ENCODE assay signal across 9 cellular contexts in the genomic region with DNA sequence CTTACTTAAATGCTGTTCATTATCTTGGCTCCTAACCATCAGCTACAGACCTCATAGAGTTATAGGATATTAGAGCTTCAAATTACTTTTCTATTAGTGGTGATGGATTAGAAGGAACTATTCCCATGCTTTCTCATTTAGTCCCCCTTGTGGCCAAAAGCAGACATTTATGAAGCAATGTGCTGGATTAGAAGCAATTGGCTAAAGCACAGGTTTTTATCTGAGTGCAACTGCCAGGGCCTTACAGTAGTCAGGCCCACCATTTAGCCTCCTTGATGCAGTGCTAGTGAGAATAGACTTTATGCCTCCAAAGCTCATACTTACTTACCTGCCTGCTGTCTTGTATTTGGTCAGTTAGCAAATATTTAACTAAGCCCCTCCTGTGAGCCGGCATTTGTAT.
DNase-seq lines count a peak whose midpoint lies in the region; ATAC-seq, FAIRE-seq and TF ChIP-seq lines count a peak whose summit lies in the region.
"Had no signal": no experiment of that assay in that cellular context is flagged by ENCODE, and none has a peak within 500 bp of the region (broad histone marks: within the 10 kb centered on the region; RNA-seq: fewer than 3 reads in every experiment).

No MANE protein-coding gene starts in this region.

- peaks cover 38% of the 10 kb centered on the region for H3K9me3 Mint-ChIP-seq in endodermal cell
- no peaks in the 10 kb centered on the region for H3K9me3 Mint-ChIP-seq in neural progenitor cell
- H3K9me3 Mint-ChIP-seq: memory B cell had no signal

- no peaks in the 10 kb centered on the region for H3K36me3 Mint-ChIP-seq in endodermal cell (ENCODE audit: low read depth)
- no peaks in the 10 kb centered on the region for H3K36me3 Mint-ChIP-seq in neural progenitor cell
- H3K36me3 Mint-ChIP-seq: memory B cell had no signal

- H3K9me3 ChIP-seq in endodermal cell (ENCODE audit: control insufficient read depth, low read length) (no peaks in the 10 kb centered on the region), neural progenitor cell (ENCODE audit: low read depth) (peaks cover 3% of the 10 kb centered on the region)

- TF ChIP-seq CTCF in GM10266 (IDR thresholded peaks at IDR 0.05; ENCODE audit: control insufficient read depth, insufficient read depth, low read depth, missing control alignments) (peak; percentile 27), endodermal cell (conservative IDR thresholded peaks at IDR 0.05) (peak; percentile 73), neural progenitor cell (IDR thresholded peaks at IDR 0.05) (peak; percentile 57)

- H3K4me3 Mint-ChIP-seq in endodermal cell (no peak overlapping the region), neural progenitor cell (no peak overlapping the region)
- H3K4me3 Mint-ChIP-seq: memory B cell had no signal

- H3K27me3 ChIP-seq in endodermal cell (ENCODE audit: control insufficient read depth, insufficient read depth, low read length, poor library complexity, severe bottlenecking): no peaks in the 10 kb centered on the region
- H3K27me3 ChIP-seq in neural progenitor cell: no peaks in the 10 kb centered on the region

- H3K4me1 ChIP-seq in endodermal cell (ENCODE audit: control insufficient read depth, insufficient read depth, low read length): no peaks in the 10 kb centered on the region
- no peaks in the 10 kb centered on the region for H3K4me1 ChIP-seq in neural progenitor cell

- no peak overlapping the region for H2AFZ ChIP-seq in neural progenitor cell (replicated peaks)

- H3K9ac ChIP-seq in endodermal cell (ENCODE audit: extremely low read depth, low read length, poor library complexity, severe bottlenecking): no peak overlapping the region
- no peak overlapping the region for H3K9ac ChIP-seq in neural progenitor cell

- no peaks in the 10 kb centered on the region for H4K20me1 ChIP-seq in neural progenitor cell (ENCODE audit: low read depth)

- H3K4me1 Mint-ChIP-seq in endodermal cell: peaks cover 5% of the 10 kb centered on the region
- no peaks in the 10 kb centered on the region for H3K4me1 Mint-ChIP-seq in neural progenitor cell
- H3K4me1 Mint-ChIP-seq: memory B cell had no signal

- H3K4me2 ChIP-seq in neural progenitor cell: no peak overlapping the region

- no peaks in the 10 kb centered on the region for H3F3A ChIP-seq in neural progenitor cell (ENCODE audit: low read depth)

- no peak for FAIRE-seq in GM12892 (lab: Jason Lieb, UNC)

- DNase-seq in GM10266 (ENCODE audit: extremely low spot score): no peak
- DNase-seq in NCI-H2227 (lab: John Stamatoyannopoulos, UW; ENCODE audit: unreplicated experiment): peak; percentile 65
- no peak for DNase-seq in endodermal cell
- peak; percentile 31 for DNase-seq in neural progenitor cell (ENCODE audit: low spot score)
- no peak for DNase-seq in activated CD4-positive, alpha-beta T cell treated with anti-CD3 and anti-CD28 coated beads for 4 hours
- DNase-seq in DMS79 (lab: John Stamatoyannopoulos, UW): no peak
- no peak for DNase-seq in GM12892 (ENCODE audit: insufficient read length)

- H3K36me3 ChIP-seq in endodermal cell (ENCODE audit: control insufficient read depth, insufficient read depth, low read length) (no peaks in the 10 kb centered on the region), neural progenitor cell (no peaks in the 10 kb centered on the region)

- no peaks in the 10 kb centered on the region for H3K27me3 Mint-ChIP-seq in endodermal cell (ENCODE audit: insufficient read depth)
- no peaks in the 10 kb centered on the region for H3K27me3 Mint-ChIP-seq in neural progenitor cell (ENCODE audit: insufficient read depth, low read depth)

- WGBS in endodermal cell (ENCODE audit: insufficient coverage in 1 of 2, insufficient read length in 1 of 2), 2 experiments: 100% methylated on average over 1 of the region's 1 CpG; no CpG with 5 or more reads in 1 of the 2 experiments

- H3K79me2 ChIP-seq in neural progenitor cell (ENCODE audit: low read depth): no peaks in the 10 kb centered on the region

- no peak for ATAC-seq in GM18858 (IDR thresholded peaks at IDR 0.05; ENCODE audit: unreplicated experiment)

- H3K4me3 ChIP-seq in endodermal cell (ENCODE audit: low read length) (no peak overlapping the region), neural progenitor cell (no peak overlapping the region)

- H3K27ac Mint-ChIP-seq in endodermal cell (no peak overlapping the region), neural progenitor cell (no peak overlapping the region)
- H3K27ac Mint-ChIP-seq: memory B cell had no signal

- TF ChIP-seq POLR2A in GM12892 (IDR thresholded peaks at IDR 0.05; ENCODE audit: low read depth, low read length): no peak

- H3K27ac ChIP-seq in endodermal cell (ENCODE audit: low read depth, low read length) (no peak overlapping the region), neural progenitor cell (no peak overlapping the region)

Comparison
In these comparisons a context has a peak if more than half of its experiments do, and no peak if none do; other contexts are left out.
1. DNase-seq: peak in NCI-H2227 (single experiment) and neural progenitor cell (single experiment); none in GM10266 (single experiment), endodermal cell (single experiment), activated CD4-positive, alpha-beta T cell treated with anti-CD3 and anti-CD28 coated beads for 4 hours (0 of 2), DMS79 (single experiment) and GM12892 (single experiment).
2. Peak in every context shown above with its lines, with median percentiles within 50 percentile points of each other: CTCF ChIP-seq.